9 cellular contexts compared by ENCODE assay signal in genomic region chr10:80161321-80162084, GRCh38.
DNase-seq lines count a peak whose midpoint lies in the region; ATAC-seq and TF ChIP-seq lines count a peak whose summit lies in the region.
"Had no signal": no experiment of that assay in that cellular context is flagged by ENCODE, and none has a peak within 500 bp of the region (broad histone marks: within the 10 kb centered on the region; RNA-seq: fewer than 3 reads in every experiment).

No MANE protein-coding gene starts in this region.

- H3K4me1 ChIP-seq in neutrophil (ENCODE audit: control insufficient read depth in 1 of 2, insufficient read depth in 1 of 2, low read depth in 1 of 2, low read length in 1 of 2) = no peaks in the 10 kb centered on the region

- H3K4me1 Mint-ChIP-seq in dendritic cell treated with granulocyte-macrophage colony-stimulating factor and Interleukin-4, amounts not matched to agents 40 ng/mL and 50 ng/mL, for 4 days (ENCODE audit: low read depth) = peaks cover 81% of the 10 kb centered on the region

- peaks cover 100% of the 10 kb centered on the region for H3K36me3 ChIP-seq in neutrophil

- no peak for TF ChIP-seq POLR2A in NB4 (IDR thresholded peaks at IDR 0.05; ENCODE audit: extremely low read depth, insufficient read length)

- H3K27ac ChIP-seq in neutrophil = peak overlapping the region; percentile 20

- H3K9me3 ChIP-seq in neutrophil = peaks cover 5% of the 10 kb centered on the region

- no peak for ATAC-seq in HG03139 (IDR thresholded peaks at IDR 0.05; ENCODE audit: unreplicated experiment)

- H3K4me3 ChIP-seq in NB4 (ENCODE audit: low read depth, low read length) = no peak overlapping the region
- no peak overlapping the region for H3K4me3 ChIP-seq in neutrophil (ENCODE audit: low read depth in 1 of 2, low read length in 1 of 2)

- H3K27me3 Mint-ChIP-seq in dendritic cell treated with granulocyte-macrophage colony-stimulating factor and Interleukin-4, amounts not matched to agents 40 ng/mL and 50 ng/mL, for 4 days = no peaks in the 10 kb centered on the region

- H3K9me3 Mint-ChIP-seq in dendritic cell treated with granulocyte-macrophage colony-stimulating factor and Interleukin-4, amounts not matched to agents 40 ng/mL and 50 ng/mL, for 4 days = no peaks in the 10 kb centered on the region

- H3K36me3 Mint-ChIP-seq in dendritic cell treated with granulocyte-macrophage colony-stimulating factor and Interleukin-4, amounts not matched to agents 40 ng/mL and 50 ng/mL, for 4 days (ENCODE audit: low read depth) = peaks cover 100% of the 10 kb centered on the region

- no peak overlapping the region for H3K4me3 Mint-ChIP-seq in dendritic cell treated with granulocyte-macrophage colony-stimulating factor and Interleukin-4, amounts not matched to agents 40 ng/mL and 50 ng/mL, for 4 days

- intact Hi-C loops in dendritic cell treated with granulocyte-macrophage colony-stimulating factor and Interleukin-4, amounts not matched to agents 40 ng/mL and 50 ng/mL, for 4 days (cut with micrococcal nuclease) = no loop called here

- H3K27ac Mint-ChIP-seq in dendritic cell treated with granulocyte-macrophage colony-stimulating factor and Interleukin-4, amounts not matched to agents 40 ng/mL and 50 ng/mL, for 4 days = peak overlapping the region; percentile 16

- H3K27me3 ChIP-seq in neutrophil = no peaks in the 10 kb centered on the region

- DNase-seq in DMS153 treated with DMSO at 0.1 percent for 48 hours (lab: John Stamatoyannopoulos, UW; ENCODE audit: unreplicated experiment) (peak; percentile 4), DMS153 (lab: John Stamatoyannopoulos, UW) (no peak), NB4 (ENCODE audit: low read depth) (peak; percentile 41), SIG-M5 (lab: John Stamatoyannopoulos, UW) (no peak), nucleus accumbens (lab: John Stamatoyannopoulos, UW) (no peak)
- DNase-seq: 8988T had no signal

- TF ChIP-seq CTCF in NB4 (IDR thresholded peaks at IDR 0.05; ENCODE audit: low read depth, low read length) (peak; percentile 45), neutrophil (IDR thresholded peaks at IDR 0.05) (no peak)

Comparison
In these comparisons a context has a peak if more than half of its experiments do, and no peak if none do; other contexts are left out.
1. DNase-seq: peak in DMS153 treated with DMSO at 0.1 percent for 48 hours (single experiment) and NB4 (single experiment); none in DMS153 (single experiment), SIG-M5 (single experiment) and nucleus accumbens (0 of 56).